14 cellular contexts compared by ENCODE assay signal in genomic region chr1:84603223-84603622, GRCh38. TPM values are rescaled to one million over a fixed set of nuclear protein-coding genes. Genes with fewer than 3 reads are reported as not detected.
DNase-seq lines count a peak whose midpoint lies in the region; ATAC-seq and TF ChIP-seq lines count a peak whose summit lies in the region.
"Had no signal": no experiment of that assay in that cellular context is flagged by ENCODE, and none has a peak within 500 bp of the region (broad histone marks: within the 10 kb centered on the region; RNA-seq: fewer than 3 reads in every experiment).

No MANE protein-coding gene starts in this region.

- H3K36me3 Mint-ChIP-seq in HFFc6 (ENCODE audit: low read depth), result no peaks in the 10 kb centered on the region; the same call in 1 of the 2 replicates
- peaks cover 10% of the 10 kb centered on the region for H3K36me3 Mint-ChIP-seq in activated naive CD8-positive, alpha-beta T cell treated with anti-CD3 and anti-CD28 coated beads for 36 hours
- peaks cover 18% of the 10 kb centered on the region for H3K36me3 Mint-ChIP-seq in activated CD4-positive, alpha-beta memory T cell treated with anti-CD3 and anti-CD28 coated beads for 36 hours

- peak overlapping the region in 9 of 10 donors; percentile 11 to 83 (median 66) for H3K27ac ChIP-seq in heart right ventricle
- H3K27ac ChIP-seq: VCaP had no signal

- H3K4me3 Mint-ChIP-seq in HFFc6, result peak overlapping the region; percentile 97
- no peak overlapping the region for H3K4me3 Mint-ChIP-seq in activated naive CD8-positive, alpha-beta T cell treated with anti-CD3 and anti-CD28 coated beads for 36 hours
- H3K4me3 Mint-ChIP-seq in activated CD4-positive, alpha-beta memory T cell treated with anti-CD3 and anti-CD28 coated beads for 36 hours, result no peak overlapping the region
- H3K4me3 Mint-ChIP-seq: IgD-negative memory B cell; naive thymus-derived CD8-positive, alpha-beta T cell had no signal

- TF ChIP-seq CTCF in HFFc6 (IDR thresholded peaks at IDR 0.05) (no peak), heart right ventricle (IDR thresholded peaks at IDR 0.05) (no peak)

- CTCF ChIA-PET in activated CD4-positive, alpha-beta memory T cell treated with anti-CD3 and anti-CD28 coated beads for 36 hours (lab: Charles Lee), result interaction anchor here (1.8 kb wide), 1 partner anchor 17 kb away, joined by 4 read pairs; no protein-coding TSS in a partner anchor

- H3K36me3 ChIP-seq in heart right ventricle (no peaks in the 10 kb centered on the region), skeletal muscle satellite cell (ENCODE audit: insufficient read depth, low read length) (no peaks in the 10 kb centered on the region)
- H3K36me3 ChIP-seq: Peyer's patch had no signal

- POLR2A ChIA-PET in activated CD4-positive, alpha-beta memory T cell treated with anti-CD3 and anti-CD28 coated beads for 36 hours (lab: Charles Lee), result interaction anchor here (0.6 kb wide), 1 partner anchor 10 kb away, joined by 3 read pairs; no protein-coding TSS in a partner anchor

- H3K4me3 ChIP-seq in heart right ventricle (peak overlapping the region in 6 of 10 donors; percentile 31 to 49 (median 46)), skeletal muscle satellite cell (ENCODE audit: low read length) (peak overlapping the region; percentile 60)
- H3K4me3 ChIP-seq: Peyer's patch had no signal

- H3K9me3 ChIP-seq in heart right ventricle (peaks cover 0 to 24% (median 0%) of the 10 kb centered on the region in 11 donors), skeletal muscle satellite cell (replicated peaks; ENCODE audit: low read length) (peaks cover 3% of the 10 kb centered on the region)

- peak overlapping the region; percentile 67 for H3K9ac ChIP-seq in skeletal muscle satellite cell (ENCODE audit: low read depth, low read length)

- WGBS in heart right ventricle, 2 donors, result 21 to 38% methylated on average over 2 of the region's 2 CpGs

- H3K4me1 Mint-ChIP-seq in HFFc6 (ENCODE audit: low read depth), result peaks cover 69% of the 10 kb centered on the region
- peaks cover 22% of the 10 kb centered on the region for H3K4me1 Mint-ChIP-seq in activated naive CD8-positive, alpha-beta T cell treated with anti-CD3 and anti-CD28 coated beads for 36 hours
- H3K4me1 Mint-ChIP-seq in activated CD4-positive, alpha-beta memory T cell treated with anti-CD3 and anti-CD28 coated beads for 36 hours (ENCODE audit: low read depth), result peaks cover 26% of the 10 kb centered on the region

- intact Hi-C loops in heart right ventricle (cut with DNase I), result loop anchor here in 9 of 10 donors (5.0 to 10.0 kb wide), 10 partner anchors 98 to 671 kb away; partner anchors contain the start of genes PRKACB (in 3 of the 9), GNG5 (in 2 of the 9), SPATA1 (in 2 of the 9) and RPF1 (in 1 of the 9)
- intact Hi-C loops in activated CD4-positive, alpha-beta memory T cell treated with anti-CD3 and anti-CD28 coated beads for 36 hours (cut with micrococcal nuclease), result no loop called here

- peaks cover 0 to 41% (median 21%) of the 10 kb centered on the region in 9 donors for H3K4me1 ChIP-seq in heart right ventricle
- peaks cover 48% of the 10 kb centered on the region for H3K4me1 ChIP-seq in skeletal muscle satellite cell (ENCODE audit: control insufficient read depth, insufficient read depth, low read length)
- H3K4me1 ChIP-seq: Peyer's patch had no signal

- H3K4me2 ChIP-seq in skeletal muscle satellite cell (ENCODE audit: low read length), result peak overlapping the region; percentile 75

- peak overlapping the region; percentile 99 for H3K27ac Mint-ChIP-seq in HFFc6
- no peak overlapping the region for H3K27ac Mint-ChIP-seq in activated naive CD8-positive, alpha-beta T cell treated with anti-CD3 and anti-CD28 coated beads for 36 hours
- no peak overlapping the region for H3K27ac Mint-ChIP-seq in activated CD4-positive, alpha-beta memory T cell treated with anti-CD3 and anti-CD28 coated beads for 36 hours

- ATAC-seq in heart right ventricle (peak in 7 of 8 donors; percentile 25 to 77 (median 39)), HG03457 (IDR thresholded peaks at IDR 0.05; ENCODE audit: unreplicated experiment) (no peak)
- ATAC-seq: naive thymus-derived CD8-positive, alpha-beta T cell had no signal

- H3K27me3 Mint-ChIP-seq in HFFc6 (ENCODE audit: insufficient read depth), result no peaks in the 10 kb centered on the region
- H3K27me3 Mint-ChIP-seq in activated naive CD8-positive, alpha-beta T cell treated with anti-CD3 and anti-CD28 coated beads for 36 hours, result no peaks in the 10 kb centered on the region
- no peaks in the 10 kb centered on the region for H3K27me3 Mint-ChIP-seq in activated CD4-positive, alpha-beta memory T cell treated with anti-CD3 and anti-CD28 coated beads for 36 hours

- in situ Hi-C loops in ACHN (cut with HindIII; ENCODE audit: low pct_ligation_motif_present, low pct_unique_long_range_greater_than_20kb, low sequenced_read_pairs), result no loop called here

- no peaks in the 10 kb centered on the region; the same call in 1 of the 2 replicates for H3K9me3 Mint-ChIP-seq in HFFc6
- H3K9me3 Mint-ChIP-seq in activated naive CD8-positive, alpha-beta T cell treated with anti-CD3 and anti-CD28 coated beads for 36 hours, result peaks cover 24% of the 10 kb centered on the region
- H3K9me3 Mint-ChIP-seq in activated CD4-positive, alpha-beta memory T cell treated with anti-CD3 and anti-CD28 coated beads for 36 hours, result peaks cover 28% of the 10 kb centered on the region

- H3K27me3 ChIP-seq in heart right ventricle, result no peaks in the 10 kb centered on the region
- no peaks in the 10 kb centered on the region for H3K27me3 ChIP-seq in skeletal muscle satellite cell (ENCODE audit: control insufficient read depth, insufficient read depth, low read length)
- H3K27me3 ChIP-seq: Peyer's patch had no signal

- DNase-seq in HFFc6 (peak; percentile 46), astrocyte of the hippocampus (ENCODE audit: low read depth, low spot score) (peak; percentile 51), heart right ventricle (no peak), ACHN (no peak)
- DNase-seq in activated naive CD8-positive, alpha-beta T cell treated with anti-CD3 and anti-CD28 coated beads for 36 hours, result no peak
- DNase-seq in activated CD4-positive, alpha-beta memory T cell treated with anti-CD3 and anti-CD28 coated beads for 36 hours, result no peak
- DNase-seq: naive thymus-derived CD8-positive, alpha-beta T cell; NCI-H2107; Peyer's patch; stimulated activated naive CD4-positive, alpha-beta T cell treated with Interleukin-2 at 50 U/mL for 16 hours had no signal

RNA-seq across cellular contexts. Expression of gene CTBS, which starts 29.0 kb away (rescaled TPM):
- total RNA-seq in HFFc6 (2021; fragmentation: NEBNext Ultra II Directional; extraction: Animal tissue kit (Norgen Biotek cat#: 25700)), result 10 to 100 TPM; 15.4 to 21.2 (median 17.8) TPM
- 10 to 100 TPM in 1 of 10 donors, 1 to 10 TPM in 9; 5.8 to 13.2 (median 7.3) TPM for total RNA-seq in heart right ventricle
- polyA plus RNA-seq in heart right ventricle, result 1 to 10 TPM; 3.5 to 4.2 TPM
- 7.6 and 8.5 TPM in 2 replicates for total RNA-seq in skeletal muscle satellite cell (2012; rRNA removed)
- total RNA-seq in activated naive CD8-positive, alpha-beta T cell treated with anti-CD3 and anti-CD28 coated beads for 36 hours, result 10 to 100 TPM; 10.6 to 12.6 TPM
- 10 to 100 TPM; 22.9 to 24.2 TPM for total RNA-seq in activated CD4-positive, alpha-beta memory T cell treated with anti-CD3 and anti-CD28 coated beads for 36 hours

Comparison
In these comparisons a context has a peak if more than half of its experiments do, and no peak if none do; other contexts are left out.
1. DNase-seq: peak in HFFc6 (single experiment) and astrocyte of the hippocampus (single experiment); none in heart right ventricle (0 of 2), activated naive CD8-positive, alpha-beta T cell treated with anti-CD3 and anti-CD28 coated beads for 36 hours (single experiment), activated CD4-positive, alpha-beta memory T cell treated with anti-CD3 and anti-CD28 coated beads for 36 hours (single experiment) and ACHN (single experiment).